17 cellular contexts compared by ENCODE assay signal in the genomic region with DNA sequence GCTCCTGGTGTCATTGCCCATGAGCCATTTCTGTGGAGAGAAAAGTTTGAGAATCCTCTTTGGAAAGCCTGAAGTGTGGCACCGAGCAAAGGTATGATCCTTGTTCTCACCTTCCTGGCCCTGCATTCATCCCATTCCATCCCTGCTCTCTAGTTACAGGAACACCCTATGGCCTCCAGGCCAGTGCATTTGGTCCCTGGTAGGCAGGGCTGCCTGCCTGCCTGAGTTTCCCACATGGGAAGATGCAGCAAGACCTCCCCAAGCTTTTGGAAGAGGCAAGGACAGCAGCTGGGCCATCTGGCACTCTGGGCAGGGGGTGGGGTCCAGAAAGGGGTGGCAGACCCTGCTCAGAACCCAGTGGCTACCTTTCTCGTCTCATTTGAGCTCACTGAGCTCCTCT. TPM values are rescaled to one million over a fixed set of nuclear protein-coding genes. Genes with fewer than 3 reads are reported as not detected.
DNase-seq lines count a peak whose midpoint lies in the region; FAIRE-seq and TF ChIP-seq lines count a peak whose summit lies in the region.
"Had no signal": no experiment of that assay in that cellular context is flagged by ENCODE, and none has a peak within 500 bp of the region (broad histone marks: within the 10 kb centered on the region; RNA-seq: fewer than 3 reads in every experiment).

No MANE protein-coding gene starts in this region.

- H3K56ac ChIP-seq in H1 (replicated peaks; ENCODE audit: insufficient read length, low read depth, low read length) = no peak overlapping the region

- 88% methylated on average over 2 of the region's 2 CpGs; no CpG with 5 or more reads in 1 of the 2 experiments for WGBS in H1 (ENCODE audit: extremely low coverage in 1 of 2, insufficient coverage in 1 of 2, insufficient read length in 1 of 2, insufficient replicate concordance in 2 of 2, low coverage in 1 of 2, low lambda C conversion rate in 2 of 2, missing lambda C conversion rate in 1 of 2), 2 experiments

- H4K20me1 ChIP-seq in H1 (replicated peaks in 1 of 2; ENCODE audit: control insufficient read depth in 1 of 2, insufficient read depth in 2 of 2, low read length in 2 of 2) = peaks cover 0 to 1% of the 10 kb centered on the region in 2 experiments

- H2BK120ac ChIP-seq in H1 (replicated peaks; ENCODE audit: low read depth, low read length) = no peak overlapping the region

- no peak overlapping the region for H3K4me2 ChIP-seq in H1 (ENCODE audit: insufficient read depth in 1 of 2, low read depth in 2 of 2, low read length in 2 of 2)
- H3K4me2 ChIP-seq: GM23338 had no signal

- no peak overlapping the region for H2AFZ ChIP-seq in H1 (ENCODE audit: low read length)
- H2AFZ ChIP-seq: GM23338 had no signal

- no peak overlapping the region for H3K18ac ChIP-seq in H1 (ENCODE audit: extremely low read depth, low read length)

- no peak overlapping the region; the same call in 1 of the 2 replicates for H2AK5ac ChIP-seq in H1 (ENCODE audit: low read depth, low read length)

- H3K23me2 ChIP-seq in H1 (ENCODE audit: low read depth, low read length) = peaks cover 5% of the 10 kb centered on the region; the same call in 1 of the 2 replicates

- no peak overlapping the region for H2BK20ac ChIP-seq in H1 (ENCODE audit: low read length)

- no peak for TF ChIP-seq POLR2A in H1 (IDR thresholded peaks at IDR 0.05; ENCODE audit: control extremely low read depth in 1 of 2, low read depth in 2 of 2, low read length in 2 of 2)

- TF ChIP-seq CTCF in HEK293 (tag by site-specific recombination; IDR thresholded peaks at IDR 0.05) (no peak), H1 (IDR thresholded peaks at IDR 0.05; ENCODE audit: control extremely low read depth in 1 of 3, insufficient read depth in 1 of 3, low read depth in 1 of 3, low read length in 3 of 3) (no peak)

- DNase-seq in NCI-H82 (lab: John Stamatoyannopoulos, UW) = peak; percentile 52
- no peak for DNase-seq in NCI-H82 treated with DMSO at 0.1 percent for 48 hours (lab: John Stamatoyannopoulos, UW; ENCODE audit: unreplicated experiment)
- no peak for DNase-seq in H1 (ENCODE audit: low read depth in 1 of 2, low spot score in 2 of 2)
- no peak for DNase-seq in SW480 (ENCODE audit: low spot score)
- DNase-seq in UCSD-AML1 (lab: John Stamatoyannopoulos, UW; ENCODE audit: unreplicated experiment) = no peak
- DNase-seq in mucosa of gallbladder (ENCODE audit: low spot score) = no peak
- DNase-seq: 8988T; C1 segment of cervical spinal cord; CD4-positive, CD25-positive, alpha-beta regulatory T cell; CD8-positive, alpha-beta memory T cell; COR-L47; DMS79 treated with DMSO at 0.1 percent for 48 hours; GF-D8; IMR-90 had no signal

- H3K79me2 ChIP-seq in H1 (ENCODE audit: control insufficient read depth in 1 of 2, insufficient read depth in 2 of 2, low read length in 2 of 2) = no peaks in the 10 kb centered on the region

- H2BK5ac ChIP-seq in H1 (ENCODE audit: low read depth, low read length) = no peak overlapping the region

- TF ChIP-seq RAD21 in H1 (IDR thresholded peaks at IDR 0.05 in 1 of 2, conservative IDR thresholded peaks at IDR 0.05 in 1 of 2; ENCODE audit: low read depth in 2 of 2, low read length in 2 of 2) = no peak

- peak overlapping the region; percentile 65 for H2BK15ac ChIP-seq in H1 (ENCODE audit: low read length)

- no peak for TF ChIP-seq EP300 in H1 (IDR thresholded peaks at IDR 0.05; ENCODE audit: borderline replicate concordance in 1 of 2, low read depth in 2 of 2, low read length in 2 of 2)

- H2BK12ac ChIP-seq in H1 (ENCODE audit: low read depth, low read length) = no peak overlapping the region

- CTCF ChIA-PET in HEK293 (lab: Yijun Ruan, JAX) = interaction anchor here (0.6 to 10.4 kb wide), 5 partner anchors 9 to 384 kb away, joined by 3 to 109 read pairs (median 3); no protein-coding TSS in a partner anchor
- CTCF ChIA-PET in H1 (lab: Charles Lee; ENCODE audit: partially characterized antibody) = interaction anchor here (1.7 to 10.1 kb wide), 7 partner anchors 5 to 181 kb away, joined by 4 to 118 read pairs (median 7); no protein-coding TSS in a partner anchor

- no peak overlapping the region for H4K91ac ChIP-seq in H1 (replicated peaks; ENCODE audit: insufficient read length, low read length)

- H3K4me1 ChIP-seq in HEK293 (ENCODE audit: control insufficient read depth, insufficient read depth, low read length) = no peaks in the 10 kb centered on the region; the same call in 1 of the 2 replicates
- H3K4me1 ChIP-seq in H1 (replicated peaks in 1 of 4; ENCODE audit: control insufficient read depth in 3 of 4, insufficient read depth in 4 of 4, low read length in 3 of 4) = peaks cover 6 to 29% (median 19%) of the 10 kb centered on the region in 4 experiments

- H3K27ac ChIP-seq in HEK293 (ENCODE audit: extremely low read depth, low read depth, low read length) (no peak overlapping the region), H1 (ENCODE audit: low read depth, low read length) (no peak overlapping the region)

- FAIRE-seq in H1 (lab: Jason Lieb, UNC) = no peak
- FAIRE-seq: HTR-8/SVneo had no signal

- no peak overlapping the region for H3K9ac ChIP-seq in H1 (replicated peaks in 1 of 4; ENCODE audit: extremely low read depth in 1 of 4, low read depth in 3 of 4, low read length in 3 of 4)

- no peaks in the 10 kb centered on the region for H3K79me1 ChIP-seq in H1 (ENCODE audit: low read depth, low read length)

- no peak overlapping the region for H3K4ac ChIP-seq in H1 (replicated peaks; ENCODE audit: insufficient read length, low read depth, low read length)

- H3K4me3 ChIP-seq in HEK293 (ENCODE audit: low read depth, low read length) (no peak overlapping the region), H1 (ENCODE audit: extremely low read depth in 1 of 4, insufficient read depth in 2 of 4, low read depth in 3 of 4, low read length in 4 of 4) (no peak overlapping the region)
- H3K4me3 ChIP-seq: GM23338 had no signal

- H3K36me3 ChIP-seq in HEK293 (ENCODE audit: control insufficient read depth in 2 of 2, insufficient read depth in 1 of 2, low read length in 2 of 2) = no peaks in the 10 kb centered on the region
- H3K36me3 ChIP-seq in H1 (ENCODE audit: control insufficient read depth in 2 of 4, insufficient read depth in 4 of 4, low read length in 3 of 4) = no peaks in the 10 kb centered on the region

- H4K8ac ChIP-seq in H1 (ENCODE audit: extremely low read depth, insufficient read depth, low read length) = no peak overlapping the region

- H3K9me3 ChIP-seq in HEK293 (ENCODE audit: control insufficient read depth, insufficient read depth, low read depth, low read length) (no peaks in the 10 kb centered on the region), H1 (ENCODE audit: insufficient read depth in 2 of 2, low read depth in 1 of 2, low read length in 1 of 2) (no peaks in the 10 kb centered on the region)

- no peak overlapping the region for H4K5ac ChIP-seq in H1 (ENCODE audit: insufficient read length, low read depth, low read length)

- H3K14ac ChIP-seq in H1 (ENCODE audit: insufficient read length) = no peak overlapping the region

- H3K23ac ChIP-seq in H1 (ENCODE audit: insufficient read length) = no peak overlapping the region

- H3K27me3 ChIP-seq in H1 (replicated peaks in 1 of 4; ENCODE audit: control insufficient read depth in 3 of 4, extremely low read depth in 1 of 4, insufficient read depth in 3 of 4, low read length in 3 of 4) = peaks cover 22 to 48% (median 41%) of the 10 kb centered on the region in 4 experiments

- POLR2A ChIA-PET in HEK293 (lab: Yijun Ruan, JAX) (interaction anchor here (0.5 kb wide), 1 partner anchor 172 kb away, joined by 5 read pairs; no protein-coding TSS in a partner anchor), H1 (lab: Charles Lee; ENCODE audit: partially characterized antibody) (no interaction called here)

TF ChIP-seq in HEK293, 187 proteins besides CTCF, POLR2A, EP300 and RAD21:
- TF ChIP-seq GLIS1 (tag by site-specific recombination; IDR thresholded peaks at IDR 0.05) = peak; percentile 21; the same call in 1 of the 2 replicates
- TF ChIP-seq ZNF184 (tag by site-specific recombination; IDR thresholded peaks at IDR 0.05) = no peak

TF ChIP-seq in H1, 55 proteins besides CTCF, POLR2A, EP300 and RAD21 (continues in another document):
- TF ChIP-seq TBP (IDR thresholded peaks at IDR 0.05; ENCODE audit: low read depth, low read length) (no peak), KDM4A (IDR thresholded peaks at IDR 0.05; ENCODE audit: low read depth, low read length, severe bottlenecking) (no peak), JUND (IDR thresholded peaks at IDR 0.05; ENCODE audit: low read length) (no peak)

RNA-seq across cellular contexts. Expression of a gene that starts 24.5 kb away (rescaled TPM):
- total RNA-seq in H1 (2021; fragmentation: NEBNext Ultra II Directional; extraction: Animal tissue kit (Norgen Biotek cat#: 25700)) = 0.33 and 0.69 TPM in 2 replicates
- 0.14 and 0.32 TPM in 2 replicates for polyA plus RNA-seq in H1 (2011; rRNA removed)
- 0.22 TPM for polyA plus RNA-seq in H1 (2011; cell fraction: cytosol; rRNA removed)
- polyA plus RNA-seq in H1 (2011; cell fraction: nucleus; rRNA removed) = 0.19 TPM
- polyA plus RNA-seq in H1 (2012, experiment 1 of 2) = 0.36 to 0.56 TPM (median 0.50 TPM) in 4 replicates
- polyA plus RNA-seq in H1 (2012, experiment 2 of 2) = not detected
- polyA plus RNA-seq in H1 (2013, experiment 1 of 2) = 0.28 TPM
- 0.18 TPM for polyA plus RNA-seq in H1 (2013, experiment 2 of 2)
- polyA minus RNA-seq in H1 (2011; rRNA and poly(A)+ RNA removed) = 0.38 and 0.54 TPM in 2 replicates
- polyA minus RNA-seq in H1 (2011; cell fraction: cytosol; rRNA and poly(A)+ RNA removed) = not detected
- polyA minus RNA-seq in H1 (2011; cell fraction: nucleus; rRNA and poly(A)+ RNA removed) = 0.60 TPM
- total RNA-seq in mucosa of gallbladder = 17.6 TPM

RNA-seq across cellular contexts. Expression of a gene that starts 24.8 kb away (rescaled TPM):
- 25.0 and 28.1 TPM in 2 replicates for total RNA-seq in H1 (2021; fragmentation: NEBNext Ultra II Directional; extraction: Animal tissue kit (Norgen Biotek cat#: 25700))
- 38.8 and 47.8 TPM in 2 replicates for polyA plus RNA-seq in H1 (2011; rRNA removed)
- polyA plus RNA-seq in H1 (2011; cell fraction: cytosol; rRNA removed) = 52.6 TPM
- 25.3 TPM for polyA plus RNA-seq in H1 (2011; cell fraction: nucleus; rRNA removed)
- polyA plus RNA-seq in H1 (2012, experiment 1 of 2) = 17.5 to 37.1 TPM (median 30.7 TPM) in 4 replicates
- polyA plus RNA-seq in H1 (2012, experiment 2 of 2) = 28.3 TPM
- 15.9 TPM for polyA plus RNA-seq in H1 (2013, experiment 1 of 2)
- polyA plus RNA-seq in H1 (2013, experiment 2 of 2) = 17.1 TPM
- 15.7 and 23.1 TPM in 2 replicates for polyA minus RNA-seq in H1 (2011; rRNA and poly(A)+ RNA removed)
- 16.4 TPM for polyA minus RNA-seq in H1 (2011; cell fraction: cytosol; rRNA and poly(A)+ RNA removed)
- 14.4 TPM for polyA minus RNA-seq in H1 (2011; cell fraction: nucleus; rRNA and poly(A)+ RNA removed)
- total RNA-seq in mucosa of gallbladder = 382 TPM

RNA-seq across cellular contexts. Expression of a gene that starts 36.3 kb away (rescaled TPM):
- total RNA-seq in H1 (2021; fragmentation: NEBNext Ultra II Directional; extraction: Animal tissue kit (Norgen Biotek cat#: 25700)) = 2.1 and 2.3 TPM in 2 replicates
- polyA plus RNA-seq in H1 (2011; rRNA removed) = 0.58 and 0.98 TPM in 2 replicates
- 0.81 TPM for polyA plus RNA-seq in H1 (2011; cell fraction: cytosol; rRNA removed)
- polyA plus RNA-seq in H1 (2011; cell fraction: nucleus; rRNA removed) = 0.78 TPM
- polyA plus RNA-seq in H1 (2012, experiment 1 of 2) = 0.81 to 1.4 TPM (median 1.2 TPM) in 4 replicates
- 0.38 TPM for polyA plus RNA-seq in H1 (2012, experiment 2 of 2)
- 1.3 TPM for polyA plus RNA-seq in H1 (2013, experiment 1 of 2)
- polyA plus RNA-seq in H1 (2013, experiment 2 of 2) = 1.1 TPM
- polyA minus RNA-seq in H1 (2011; rRNA and poly(A)+ RNA removed) = 0.76 and 1.1 TPM in 2 replicates
- 0.59 TPM for polyA minus RNA-seq in H1 (2011; cell fraction: cytosol; rRNA and poly(A)+ RNA removed)
- polyA minus RNA-seq in H1 (2011; cell fraction: nucleus; rRNA and poly(A)+ RNA removed) = 2.8 TPM
- 39.4 TPM for total RNA-seq in mucosa of gallbladder

Comparison
In these comparisons a context has a peak if more than half of its experiments do, and no peak if none do; other contexts are left out.
1. RNA of a gene that starts 24.5 kb away (total RNA-seq): 17.6 TPM in mucosa of gallbladder (single experiment); 0.33 to 0.69 TPM in H1; every median in the first group is over 10 times any median in the second.
2. RNA of a gene that starts 24.8 kb away (total RNA-seq): 382 TPM in mucosa of gallbladder (single experiment); 25.0 to 28.1 TPM in H1; every median in the first group is over 10 times any median in the second.
3. RNA of a gene that starts 36.3 kb away (total RNA-seq): 39.4 TPM in mucosa of gallbladder (single experiment); 2.1 to 2.3 TPM in H1; every median in the first group is over 10 times any median in the second.